ENCODE assay signal across 9 cellular contexts in the genomic region with DNA sequence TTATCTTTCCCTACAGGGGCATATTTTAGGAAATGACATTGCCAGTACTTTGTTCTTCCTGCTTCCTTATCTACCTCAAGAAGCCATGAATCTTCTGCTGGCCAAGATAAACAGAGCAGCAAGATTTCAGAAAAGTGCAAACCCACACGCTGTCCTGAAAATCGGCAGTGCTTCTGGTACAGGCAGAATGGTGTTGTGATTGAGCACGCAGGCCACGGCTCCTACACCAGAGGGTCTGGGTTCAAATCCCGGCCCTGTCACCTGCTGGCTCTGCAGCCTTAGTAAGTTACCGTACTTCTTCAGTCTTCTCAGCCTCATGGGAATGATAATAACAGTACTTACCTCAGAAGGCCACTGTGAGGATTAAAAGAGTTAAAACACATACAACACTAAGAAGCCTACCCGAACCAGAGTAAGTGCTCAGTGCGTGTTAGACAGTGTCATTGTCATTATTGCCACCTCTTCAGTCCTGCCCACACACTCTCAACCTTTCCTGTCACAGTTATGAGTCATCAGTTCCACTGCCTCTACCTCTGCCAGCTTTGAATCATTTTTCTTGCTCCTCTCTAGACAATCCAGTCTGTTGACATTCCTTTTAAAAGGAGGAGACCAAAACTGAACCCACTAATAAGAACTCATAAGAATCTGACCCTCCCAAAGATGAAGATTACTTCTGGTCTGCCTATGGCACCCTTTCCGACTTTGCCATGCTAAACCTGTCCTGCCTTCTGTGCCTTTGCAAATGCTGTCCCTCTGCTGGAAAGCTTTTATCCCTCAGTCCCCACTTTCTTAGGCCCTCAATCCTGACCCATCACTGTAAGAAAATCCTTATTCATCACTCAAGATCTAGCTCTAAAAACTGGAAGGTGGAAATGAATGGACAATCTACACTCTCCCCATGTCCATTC. TPM values are rescaled to one million over a fixed set of nuclear protein-coding genes. Genes with fewer than 3 reads are reported as not detected.
DNase-seq lines count a peak whose midpoint lies in the region; ATAC-seq, FAIRE-seq and TF ChIP-seq lines count a peak whose summit lies in the region.
"Had no signal": no experiment of that assay in that cellular context is flagged by ENCODE, and none has a peak within 500 bp of the region (broad histone marks: within the 10 kb centered on the region; RNA-seq: fewer than 3 reads in every experiment).

No MANE protein-coding gene starts in this region.

- FAIRE-seq in GM18507 (lab: Jason Lieb, UNC): peak; percentile 91

- peaks cover 49 to 61% of the 10 kb centered on the region in 2 donors for H3K36me3 Mint-ChIP-seq in activated naive CD4-positive, alpha-beta T cell treated with anti-CD3 and anti-CD28 coated beads, Interleukin-2, amount 50 U/mL, for 72 hours
- no peaks in the 10 kb centered on the region for H3K36me3 Mint-ChIP-seq in GM23338 (ENCODE audit: low read depth)

- POLR2A ChIA-PET in PC-9 (lab: Charles Lee; ENCODE audit: unreplicated experiment): interaction anchor here (0.6 kb wide), 1 partner anchor 782 kb away, joined by 3 read pairs; no protein-coding TSS in a partner anchor

- DNase-seq in GM18507 (ENCODE audit: extremely low spot score, insufficient read length, low read depth) (peak; percentile 38), PC-9 (peak; percentile 60 to 100), left lung (no peak), GM23338 (ENCODE audit: low spot score) (no peak), DMS79 treated with DMSO at 0.1 percent for 48 hours (lab: John Stamatoyannopoulos, UW) (no peak)
- peak in 1 of 2 donors; percentile 60 for DNase-seq in activated naive CD4-positive, alpha-beta T cell treated with anti-CD3 and anti-CD28 coated beads, Interleukin-2, amount 50 U/mL, for 72 hours (ENCODE audit: low spot score in 2 of 2)

- H3K27me3 ChIP-seq in PC-9 (ENCODE audit: insufficient read depth, low read depth) (no peaks in the 10 kb centered on the region), left lung (no peaks in the 10 kb centered on the region), GM23338 (ENCODE audit: insufficient read depth) (no peaks in the 10 kb centered on the region)

- CTCF ChIA-PET in PC-9 (lab: Charles Lee): interaction anchor here (0.6 kb wide), 2 partner anchors 14 to 306 kb away, joined by 4 to 5 read pairs; no protein-coding TSS in a partner anchor

- H3K9me2 ChIP-seq in PC-9 (ENCODE audit: insufficient read depth) (no peaks in the 10 kb centered on the region), GM23338 (ENCODE audit: insufficient read depth) (no peaks in the 10 kb centered on the region)

- H3K27me3 Mint-ChIP-seq in GM23338 (ENCODE audit: insufficient read depth, low read depth, poor library complexity): peaks cover 13% of the 10 kb centered on the region

- no peak for TF ChIP-seq CTCF in PC-9 (conservative IDR thresholded peaks at IDR 0.05)
- TF ChIP-seq CTCF in left lung (IDR thresholded peaks at IDR 0.05): no peak
- no peak for TF ChIP-seq CTCF in GM23338 (conservative IDR thresholded peaks at IDR 0.05; ENCODE audit: low read depth in 2 of 2)

- H3K27ac ChIP-seq in PC-9 (peak overlapping the region; percentile 83), left lung (peak overlapping the region; percentile 88 to 92), temporal lobe (ENCODE audit: low read depth, low read length) (peak overlapping the region; percentile 22), GM23338 (ENCODE audit: low read depth) (no peak overlapping the region)
- H3K27ac ChIP-seq: SK-N-MC had no signal

- H3K4me1 Mint-ChIP-seq in GM23338: peaks cover 28% of the 10 kb centered on the region

- intact Hi-C loops in PC-9 (cut with micrococcal nuclease; ENCODE audit: unreplicated experiment) (loop anchor here (1.0 kb wide), 3 partner anchors 8 to 34 kb away; partner anchors contain the start of gene MPZL3), left lung (cut with DNase I) (no loop called here)

- peak overlapping the region; percentile 97 to 99 for H3K27ac Mint-ChIP-seq in activated naive CD4-positive, alpha-beta T cell treated with anti-CD3 and anti-CD28 coated beads, Interleukin-2, amount 50 U/mL, for 72 hours
- no peak overlapping the region for H3K27ac Mint-ChIP-seq in GM23338

- H3F3A ChIP-seq in PC-9 (ENCODE audit: insufficient read depth, low read depth) (peaks cover 23% of the 10 kb centered on the region), GM23338 (replicated peaks; ENCODE audit: low read depth) (no peaks in the 10 kb centered on the region)

- no peaks in the 10 kb centered on the region for H3K9me3 ChIP-seq in PC-9 (ENCODE audit: insufficient read depth, low read depth)
- no peaks in the 10 kb centered on the region for H3K9me3 ChIP-seq in left lung

- no peaks in the 10 kb centered on the region for H3K9me3 Mint-ChIP-seq in activated naive CD4-positive, alpha-beta T cell treated with anti-CD3 and anti-CD28 coated beads, Interleukin-2, amount 50 U/mL, for 72 hours
- no peaks in the 10 kb centered on the region for H3K9me3 Mint-ChIP-seq in GM23338

- H4K20me1 ChIP-seq in PC-9 (ENCODE audit: insufficient read depth): no peaks in the 10 kb centered on the region
- H4K20me1 ChIP-seq in GM23338 (replicated peaks; ENCODE audit: insufficient read depth): no peaks in the 10 kb centered on the region

- H3K4me1 ChIP-seq in PC-9 (replicated peaks; ENCODE audit: insufficient read depth) (peaks cover 54% of the 10 kb centered on the region), left lung (peaks cover 16 to 88% of the 10 kb centered on the region in 2 donors), GM23338 (ENCODE audit: insufficient read depth) (peaks cover 3% of the 10 kb centered on the region; the same call in 1 of the 2 replicates)

- peak; percentile 80 for ATAC-seq in HG02885 (IDR thresholded peaks at IDR 0.05; ENCODE audit: poor library complexity, unreplicated experiment)
- ATAC-seq in activated naive CD4-positive, alpha-beta T cell treated with anti-CD3 and anti-CD28 coated beads, Interleukin-2, amount 50 U/mL, for 72 hours: peak; percentile 89 to 95
- peak; percentile 82 for ATAC-seq in left lung
- ATAC-seq in GM23338: no peak

- H3K4me3 Mint-ChIP-seq in GM23338: no peak overlapping the region

- peak overlapping the region; percentile 81 for H3K4me2 ChIP-seq in PC-9
- no peak overlapping the region for H3K4me2 ChIP-seq in GM23338

- H2AFZ ChIP-seq in PC-9 (no peak overlapping the region), GM23338 (no peak overlapping the region)

- H3K4me3 ChIP-seq in PC-9 (peak overlapping the region; percentile 35; the same call in 1 of the 2 replicates), left lung (no peak overlapping the region), GM23338 (no peak overlapping the region)
- H3K4me3 ChIP-seq: SK-N-MC had no signal

- BruUV-seq in PC-9 (replicated peaks; lab: Mats Ljungman, UMichigan): TSS peak; percentile 29

- H3K36me3 ChIP-seq in PC-9 (ENCODE audit: low read depth) (no peaks in the 10 kb centered on the region), left lung (no peaks in the 10 kb centered on the region), GM23338 (ENCODE audit: insufficient read depth) (no peaks in the 10 kb centered on the region)

- H3K79me2 ChIP-seq in PC-9 (ENCODE audit: low read depth) (peaks cover 43% of the 10 kb centered on the region), GM23338 (replicated peaks; ENCODE audit: insufficient read depth) (no peaks in the 10 kb centered on the region)

TF ChIP-seq in GM23338, 12 proteins besides CTCF, POLR2A, EP300 and RAD21 (continues in another document):
- TF ChIP-seq REST (IDR thresholded peaks at IDR 0.05; ENCODE audit: unreplicated experiment): no peak
- no peak for TF ChIP-seq STAT1 (IDR thresholded peaks at IDR 0.05; ENCODE audit: unreplicated experiment)
- no peak for TF ChIP-seq EZH2 (IDR thresholded peaks at IDR 0.05; ENCODE audit: low read depth, unreplicated experiment)
- no peak for TF ChIP-seq ZNF331 (CRISPR knock-in tag; IDR thresholded peaks at IDR 0.05; ENCODE audit: low read depth)

RNA-seq across cellular contexts. Expression of gene MPZL3, which starts 10.7 kb away (rescaled TPM):
- total RNA-seq in PC-9 (2021): 13.4 and 16.8 TPM in 2 replicates
- 10 to 100 TPM; 35.0 to 93.0 TPM for total RNA-seq in activated naive CD4-positive, alpha-beta T cell treated with anti-CD3 and anti-CD28 coated beads, Interleukin-2, amount 50 U/mL, for 72 hours
- total RNA-seq in left lung: 10 to 100 TPM; 13.2 to 16.3 TPM
- 0.74 TPM for total RNA-seq in temporal lobe
- 2.9 and 5.7 TPM in 2 replicates for total RNA-seq in GM23338 (2014; rRNA removed; shearing (Covaris generic))
- polyA plus RNA-seq in GM23338 (2016; fragmentation: Nextera tagmentation; extraction: Ambion mirVana): 0.92 and 1.3 TPM in 2 replicates

RNA-seq across cellular contexts. Expression of gene JAML, which starts 16.6 kb away (rescaled TPM):
- not detected in 2 replicates for total RNA-seq in PC-9 (2021)
- total RNA-seq in activated naive CD4-positive, alpha-beta T cell treated with anti-CD3 and anti-CD28 coated beads, Interleukin-2, amount 50 U/mL, for 72 hours: 100 to 1,000 TPM; 125 to 239 TPM
- total RNA-seq in left lung: 10 to 100 TPM; 20.4 to 47.2 TPM
- 0.74 TPM for total RNA-seq in temporal lobe
- total RNA-seq in GM23338 (2014; rRNA removed; shearing (Covaris generic)): 0.12 and 0.56 TPM in 2 replicates
- polyA plus RNA-seq in GM23338 (2016; fragmentation: Nextera tagmentation; extraction: Ambion mirVana): 0.26 and 1.0 TPM in 2 replicates

RNA-seq across cellular contexts. Expression of gene MPZL2, which starts 22.7 kb away (rescaled TPM):
- total RNA-seq in PC-9 (2021): 39.4 and 43.1 TPM in 2 replicates
- total RNA-seq in activated naive CD4-positive, alpha-beta T cell treated with anti-CD3 and anti-CD28 coated beads, Interleukin-2, amount 50 U/mL, for 72 hours: 10 to 100 TPM; 39.4 to 64.1 TPM
- 100 to 1,000 TPM; 111 to 117 TPM for total RNA-seq in left lung
- total RNA-seq in temporal lobe: 3.0 TPM
- 2.8 and 4.2 TPM in 2 replicates for total RNA-seq in GM23338 (2014; rRNA removed; shearing (Covaris generic))
- polyA plus RNA-seq in GM23338 (2016; fragmentation: Nextera tagmentation; extraction: Ambion mirVana): 2.1 and 2.6 TPM in 2 replicates

Comparison
In these comparisons a context has a peak if more than half of its experiments do, and no peak if none do; other contexts are left out.
1. DNase-seq: peak in GM18507 (single experiment) and PC-9 (2 of 2); none in left lung (0 of 2), GM23338 (single experiment) and DMS79 treated with DMSO at 0.1 percent for 48 hours (single experiment).
2. RNA of gene JAML, which starts 16.6 kb away (total RNA-seq): 125 to 239 TPM in activated naive CD4-positive, alpha-beta T cell treated with anti-CD3 and anti-CD28 coated beads, Interleukin-2, amount 50 U/mL, for 72 hours and 20.4 to 47.2 TPM in left lung; 0.74 TPM in temporal lobe (single experiment), 0.12 to 0.56 TPM in GM23338 and not detected in PC-9; every median in the first group is over 10 times any median in the second.